Comparison of ENCODE assay signal across 25 cellular contexts in genomic region chr18:34397286-34397896, GRCh38.
DNase-seq lines count a peak whose midpoint lies in the region; ATAC-seq, FAIRE-seq and TF ChIP-seq lines count a peak whose summit lies in the region.
"Had no signal": no experiment of that assay in that cellular context is flagged by ENCODE, and none has a peak within 500 bp of the region (broad histone marks: within the 10 kb centered on the region; RNA-seq: fewer than 3 reads in every experiment).

No MANE protein-coding gene starts in this region.

- H3K4me3 ChIP-seq in mucosa of descending colon (no peak overlapping the region), transverse colon (no peak overlapping the region), coronary artery (no peak overlapping the region)
- H3K4me3 ChIP-seq: A549; BLaER1 treated with 17β-estradiol and CSF1 and Interleukin-3, amounts not matched to agents 10 nM and 100 nM had no signal

- peak; percentile 20 for ATAC-seq in mucosa of descending colon
- ATAC-seq: A549, HCT116 had no signal

- in situ Hi-C loops in transverse colon (cut with MboI; ENCODE audit: low pct_ligation_motif_present in 1 of 4, low pct_unique_long_range_greater_than_20kb in 1 of 4, low sequenced_read_pairs in 3 of 4), result no loop called here

- no peak for TF ChIP-seq POLR2A in transverse colon (IDR thresholded peaks at IDR 0.05)

- no peaks in the 10 kb centered on the region for H3K36me3 ChIP-seq in mucosa of descending colon (ENCODE audit: low read depth)
- H3K36me3 ChIP-seq in transverse colon, result no peaks in the 10 kb centered on the region
- H3K36me3 ChIP-seq: BLaER1 treated with 17β-estradiol and CSF1 and Interleukin-3, amounts not matched to agents 10 nM and 100 nM had no signal

- DNase-seq in NCI-H526 (lab: John Stamatoyannopoulos, UW) (peak; percentile 35), NCI-H526 treated with DMSO at 0.1 percent for 48 hours (lab: John Stamatoyannopoulos, UW) (no peak), NCI-H2029 treated with DMSO at 0.1 percent for 48 hours (lab: John Stamatoyannopoulos, UW) (peak; percentile 41), mucosa of descending colon (no peak), transverse colon (no peak), coronary artery (ENCODE audit: low spot score) (no peak), activated gamma-delta T cell treated with Interleukin-2 at 50 U/mL for 16 hours (no peak)
- DNase-seq: AML-193; CD4-positive, alpha-beta T cell; DND-41; NCI-H1092; NCI-H1417 treated with DMSO at 0.1 percent for 48 hours; NCI-H1694 treated with DMSO at 0.1 percent for 48 hours; NCI-H2171; NCI-H226; NCI-H524; SHP77; T-helper 1 cell had no signal

- intact Hi-C loops in mucosa of descending colon (cut with DNase I, micrococcal nuclease) (no loop called here), transverse colon (cut with DNase I; ENCODE audit: low total_unique reads) (no loop called here)

- FAIRE-seq in islet of Langerhans (lab: Jason Lieb, UNC), result peak; percentile 77
- FAIRE-seq: A549, GM19239, H1 had no signal

- no peak overlapping the region for H3K27ac ChIP-seq in transverse colon
- H3K27ac ChIP-seq in coronary artery, result no peak overlapping the region
- H3K27ac ChIP-seq: A549; BLaER1 treated with 17β-estradiol and CSF1 and Interleukin-3, amounts not matched to agents 10 nM and 100 nM; RWPE1 had no signal

- H3K9me3 ChIP-seq in mucosa of descending colon, result no peaks in the 10 kb centered on the region
- no peaks in the 10 kb centered on the region for H3K9me3 ChIP-seq in transverse colon
- H3K9me3 ChIP-seq: A549; BLaER1 treated with 17β-estradiol and CSF1 and Interleukin-3, amounts not matched to agents 10 nM and 100 nM had no signal

- WGBS in transverse colon (ENCODE audit: low coverage in 1 of 2), 2 donors, result 49 to 60% methylated on average over 2 of the region's 2 CpGs

- H3K4me1 ChIP-seq in mucosa of descending colon (ENCODE audit: low read depth) (no peaks in the 10 kb centered on the region), transverse colon (no peaks in the 10 kb centered on the region)
- H3K4me1 ChIP-seq: A549; BLaER1 treated with 17β-estradiol and CSF1 and Interleukin-3, amounts not matched to agents 10 nM and 100 nM had no signal

- TF ChIP-seq CTCF in mucosa of descending colon (IDR thresholded peaks at IDR 0.05) (no peak), transverse colon (IDR thresholded peaks at IDR 0.05) (no peak), coronary artery (IDR thresholded peaks at IDR 0.05) (no peak)

- no peaks in the 10 kb centered on the region for H3K27me3 ChIP-seq in transverse colon
- H3K27me3 ChIP-seq: BLaER1 treated with 17β-estradiol and CSF1 and Interleukin-3, amounts not matched to agents 10 nM and 100 nM had no signal

- no peak for TF ChIP-seq EP300 in transverse colon (IDR thresholded peaks at IDR 0.05; ENCODE audit: low read depth)

Comparison
In these comparisons a context has a peak if more than half of its experiments do, and no peak if none do; other contexts are left out.
1. DNase-seq: peak in NCI-H526 (2 of 2) and NCI-H2029 treated with DMSO at 0.1 percent for 48 hours (single experiment); none in NCI-H526 treated with DMSO at 0.1 percent for 48 hours (single experiment), mucosa of descending colon (0 of 3), transverse colon (single experiment), coronary artery (single experiment) and activated gamma-delta T cell treated with Interleukin-2 at 50 U/mL for 16 hours (single experiment).